In the genomic region with DNA sequence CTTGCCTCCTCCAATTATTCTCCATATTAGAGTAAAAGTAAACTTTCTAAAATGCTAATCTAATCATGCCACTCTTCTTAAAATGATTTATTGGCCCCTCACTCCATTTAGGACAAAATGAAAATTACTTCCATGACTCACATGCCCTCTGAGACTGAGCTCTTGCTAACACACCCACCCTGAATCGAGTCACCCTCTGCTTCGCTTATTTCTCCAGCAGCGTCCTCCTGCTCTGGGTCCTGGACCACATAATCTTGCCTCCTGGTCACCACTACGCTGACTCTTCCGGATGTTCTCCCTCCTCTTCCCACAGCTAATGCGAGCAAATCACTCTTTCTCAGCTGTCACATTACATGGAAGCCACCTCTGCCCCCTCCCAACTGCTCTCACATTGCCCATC, we compare ENCODE assay signal across 1 cellular context.
TF ChIP-seq lines count a peak whose summit lies in the region.

No MANE protein-coding gene starts in this region.

TF ChIP-seq in WTC11, 78 proteins besides CTCF, POLR2A, EP300 and RAD21 (continued from another document):
- TF ChIP-seq, protein P1, sequence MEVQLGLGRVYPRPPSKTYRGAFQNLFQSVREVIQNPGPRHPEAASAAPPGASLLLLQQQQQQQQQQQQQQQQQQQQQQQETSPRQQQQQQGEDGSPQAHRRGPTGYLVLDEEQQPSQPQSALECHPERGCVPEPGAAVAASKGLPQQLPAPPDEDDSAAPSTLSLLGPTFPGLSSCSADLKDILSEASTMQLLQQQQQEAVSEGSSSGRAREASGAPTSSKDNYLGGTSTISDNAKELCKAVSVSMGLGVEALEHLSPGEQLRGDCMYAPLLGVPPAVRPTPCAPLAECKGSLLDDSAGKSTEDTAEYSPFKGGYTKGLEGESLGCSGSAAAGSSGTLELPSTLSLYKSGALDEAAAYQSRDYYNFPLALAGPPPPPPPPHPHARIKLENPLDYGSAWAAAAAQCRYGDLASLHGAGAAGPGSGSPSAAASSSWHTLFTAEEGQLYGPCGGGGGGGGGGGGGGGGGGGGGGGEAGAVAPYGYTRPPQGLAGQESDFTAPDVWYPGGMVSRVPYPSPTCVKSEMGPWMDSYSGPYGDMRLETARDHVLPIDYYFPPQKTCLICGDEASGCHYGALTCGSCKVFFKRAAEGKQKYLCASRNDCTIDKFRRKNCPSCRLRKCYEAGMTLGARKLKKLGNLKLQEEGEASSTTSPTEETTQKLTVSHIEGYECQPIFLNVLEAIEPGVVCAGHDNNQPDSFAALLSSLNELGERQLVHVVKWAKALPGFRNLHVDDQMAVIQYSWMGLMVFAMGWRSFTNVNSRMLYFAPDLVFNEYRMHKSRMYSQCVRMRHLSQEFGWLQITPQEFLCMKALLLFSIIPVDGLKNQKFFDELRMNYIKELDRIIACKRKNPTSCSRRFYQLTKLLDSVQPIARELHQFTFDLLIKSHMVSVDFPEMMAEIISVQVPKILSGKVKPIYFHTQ (CRISPR knock-in tag; IDR thresholded peaks at IDR 0.05), result no peak
- TF ChIP-seq JAZF1 (CRISPR knock-in tag; IDR thresholded peaks at IDR 0.05), result no peak
- TF ChIP-seq, protein P2, sequence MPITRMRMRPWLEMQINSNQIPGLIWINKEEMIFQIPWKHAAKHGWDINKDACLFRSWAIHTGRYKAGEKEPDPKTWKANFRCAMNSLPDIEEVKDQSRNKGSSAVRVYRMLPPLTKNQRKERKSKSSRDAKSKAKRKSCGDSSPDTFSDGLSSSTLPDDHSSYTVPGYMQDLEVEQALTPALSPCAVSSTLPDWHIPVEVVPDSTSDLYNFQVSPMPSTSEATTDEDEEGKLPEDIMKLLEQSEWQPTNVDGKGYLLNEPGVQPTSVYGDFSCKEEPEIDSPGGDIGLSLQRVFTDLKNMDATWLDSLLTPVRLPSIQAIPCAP (CRISPR knock-in tag; IDR thresholded peaks at IDR 0.05), result no peak
- TF ChIP-seq, protein P3, sequence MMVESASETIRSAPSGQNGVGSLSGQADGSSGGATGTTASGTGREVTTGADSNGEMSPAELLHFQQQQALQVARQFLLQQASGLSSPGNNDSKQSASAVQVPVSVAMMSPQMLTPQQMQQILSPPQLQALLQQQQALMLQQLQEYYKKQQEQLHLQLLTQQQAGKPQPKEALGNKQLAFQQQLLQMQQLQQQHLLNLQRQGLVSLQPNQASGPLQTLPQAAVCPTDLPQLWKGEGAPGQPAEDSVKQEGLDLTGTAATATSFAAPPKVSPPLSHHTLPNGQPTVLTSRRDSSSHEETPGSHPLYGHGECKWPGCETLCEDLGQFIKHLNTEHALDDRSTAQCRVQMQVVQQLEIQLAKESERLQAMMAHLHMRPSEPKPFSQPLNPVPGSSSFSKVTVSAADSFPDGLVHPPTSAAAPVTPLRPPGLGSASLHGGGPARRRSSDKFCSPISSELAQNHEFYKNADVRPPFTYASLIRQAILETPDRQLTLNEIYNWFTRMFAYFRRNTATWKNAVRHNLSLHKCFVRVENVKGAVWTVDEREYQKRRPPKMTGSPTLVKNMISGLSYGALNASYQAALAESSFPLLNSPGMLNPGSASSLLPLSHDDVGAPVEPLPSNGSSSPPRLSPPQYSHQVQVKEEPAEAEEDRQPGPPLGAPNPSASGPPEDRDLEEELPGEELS (CRISPR knock-in tag; IDR thresholded peaks at IDR 0.05), result no peak
- TF ChIP-seq, protein P4, sequence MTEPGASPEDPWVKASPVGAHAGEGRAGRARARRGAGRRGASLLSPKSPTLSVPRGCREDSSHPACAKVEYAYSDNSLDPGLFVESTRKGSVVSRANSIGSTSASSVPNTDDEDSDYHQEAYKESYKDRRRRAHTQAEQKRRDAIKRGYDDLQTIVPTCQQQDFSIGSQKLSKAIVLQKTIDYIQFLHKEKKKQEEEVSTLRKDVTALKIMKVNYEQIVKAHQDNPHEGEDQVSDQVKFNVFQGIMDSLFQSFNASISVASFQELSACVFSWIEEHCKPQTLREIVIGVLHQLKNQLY (CRISPR knock-in tag; IDR thresholded peaks at IDR 0.05), result no peak
- TF ChIP-seq ZNF423 (CRISPR knock-in tag; IDR thresholded peaks at IDR 0.05), result no peak
